ENCODE assay signal across 8 cellular contexts in genomic region chr7:151795168-151795754, GRCh38.
A peak's percentile ranks its signal among the peaks of the same experiment; 100 is the strongest.
DNase-seq lines count a peak whose midpoint lies in the region; ATAC-seq and TF ChIP-seq lines count a peak whose summit lies in the region.

No MANE protein-coding gene starts in this region.

- POLR2A ChIA-PET in CD8-positive, alpha-beta T cell (lab: Charles Lee), result no interaction called here

- no peak overlapping the region for H3K23ac ChIP-seq in trophoblast cell (ENCODE audit: low read length)

- H3K27me3 Mint-ChIP-seq in CD8-positive, alpha-beta T cell (ENCODE audit: low read depth), result no peaks in the 10 kb centered on the region

- H3K18ac ChIP-seq in trophoblast cell (ENCODE audit: low read length), result no peak overlapping the region

- no peak overlapping the region for H3K4me3 Mint-ChIP-seq in CD8-positive, alpha-beta T cell

- intact Hi-C loops in CD8-positive, alpha-beta T cell (cut with DNase I, micrococcal nuclease), result no loop called here

- no peak overlapping the region for H4K91ac ChIP-seq in trophoblast cell (ENCODE audit: low read depth, low read length)

- H3K9me3 Mint-ChIP-seq in CD8-positive, alpha-beta T cell, result no peaks in the 10 kb centered on the region

- H3K9ac ChIP-seq in trophoblast cell (ENCODE audit: low read length), result no peak overlapping the region

- no peak overlapping the region for H3K14ac ChIP-seq in trophoblast cell (ENCODE audit: low read length)

- H4K12ac ChIP-seq in trophoblast cell (ENCODE audit: low read depth, low read length), result no peak overlapping the region

- peaks cover 12% of the 10 kb centered on the region for H3K4me1 Mint-ChIP-seq in CD8-positive, alpha-beta T cell (ENCODE audit: low read depth)

- H2AFZ ChIP-seq in trophoblast cell (ENCODE audit: insufficient read depth, low read length, poor library complexity), result no peak overlapping the region

- no peak overlapping the region for H3K27ac Mint-ChIP-seq in CD8-positive, alpha-beta T cell

- H3K4me2 ChIP-seq in trophoblast cell (ENCODE audit: low read length), result no peak overlapping the region

- H3K79me1 ChIP-seq in trophoblast cell (ENCODE audit: low read length), result no peaks in the 10 kb centered on the region

- no peak for TF ChIP-seq CTCF in CD8-positive, alpha-beta T cell (IDR thresholded peaks at IDR 0.05)

- no peak overlapping the region for H2BK120ac ChIP-seq in trophoblast cell (ENCODE audit: insufficient read depth, low read length, poor library complexity)

- H3K27me3 ChIP-seq in CD8-positive, alpha-beta T cell (ENCODE audit: insufficient read depth, low read length), result no peaks in the 10 kb centered on the region
- H3K27me3 ChIP-seq in trophoblast cell (ENCODE audit: insufficient read depth, low read length), result no peaks in the 10 kb centered on the region

- peaks cover 5% of the 10 kb centered on the region for H3K36me3 Mint-ChIP-seq in CD8-positive, alpha-beta T cell

- no peak overlapping the region for H2AK5ac ChIP-seq in trophoblast cell (ENCODE audit: low read length)

- H3K4me3 ChIP-seq in CD8-positive, alpha-beta T cell (ENCODE audit: low read depth, low read length), result no peak overlapping the region
- H3K4me3 ChIP-seq in trophoblast cell (ENCODE audit: low read depth, low read length), result no peak overlapping the region

- no peak overlapping the region for H2BK12ac ChIP-seq in trophoblast cell (ENCODE audit: low read length)

- no peak overlapping the region for H2BK5ac ChIP-seq in trophoblast cell (ENCODE audit: low read depth, low read length, poor library complexity)

- peak in 3 of 7 experiments; percentile 17 to 53 (median 27) for DNase-seq in CD8-positive, alpha-beta T cell
- peak; percentile 39 to 68 for DNase-seq in activated CD8-positive, alpha-beta memory T cell treated with anti-CD3 and anti-CD28 coated beads for 4 hours (ENCODE audit: low read depth in 2 of 2)
- DNase-seq in trophoblast cell (peak; percentile 47 to 53), DMS114 treated with DMSO at 0.1 percent for 48 hours (lab: John Stamatoyannopoulos, UW; ENCODE audit: unreplicated experiment) (no peak), KG1 (lab: John Stamatoyannopoulos, UW) (no peak), hepatic stellate cell (ENCODE audit: low spot score) (no peak)

- no peak overlapping the region for H3K27ac ChIP-seq in CD8-positive, alpha-beta T cell (ENCODE audit: low read depth, low read length)
- H3K27ac ChIP-seq in trophoblast cell (ENCODE audit: low read depth, low read length), result no peak overlapping the region

- H3K79me2 ChIP-seq in trophoblast cell (ENCODE audit: control insufficient read depth, insufficient read depth, low read length, poor library complexity), result no peaks in the 10 kb centered on the region

- no peaks in the 10 kb centered on the region for H3K4me1 ChIP-seq in CD8-positive, alpha-beta T cell (ENCODE audit: insufficient read depth, low read length)
- H3K4me1 ChIP-seq in trophoblast cell (ENCODE audit: control insufficient read depth in 1 of 2, insufficient read depth in 2 of 2, low read length in 2 of 2), result peaks cover 3% of the 10 kb centered on the region in 2 experiments

- no peaks in the 10 kb centered on the region for H3K36me3 ChIP-seq in CD8-positive, alpha-beta T cell (ENCODE audit: insufficient read depth, low read length)
- H3K36me3 ChIP-seq in trophoblast cell (ENCODE audit: control insufficient read depth in 1 of 2, insufficient read depth in 2 of 2, low read length in 2 of 2), result no peaks in the 10 kb centered on the region

- no peak overlapping the region for H3K4ac ChIP-seq in trophoblast cell (ENCODE audit: low read depth, low read length)

- CTCF ChIA-PET in CD8-positive, alpha-beta T cell (lab: Charles Lee), result interaction anchor here (0.8 to 4.9 kb wide), 4 partner anchors 9 to 350 kb away, joined by 3 to 45 read pairs (median 4); no protein-coding TSS in a partner anchor

- no peak overlapping the region for H4K8ac ChIP-seq in trophoblast cell (ENCODE audit: low read depth, low read length)

- peak; percentile 79 for ATAC-seq in CD8-positive, alpha-beta T cell
- peak; percentile 86 for ATAC-seq in HG02852 (IDR thresholded peaks at IDR 0.05; ENCODE audit: unreplicated experiment)
- ATAC-seq in HG02678 (IDR thresholded peaks at IDR 0.05; ENCODE audit: unreplicated experiment), result no peak

- WGBS in trophoblast cell (ENCODE audit: extremely low coverage, insufficient coverage, insufficient read length), result no CpG with 5 or more reads among the region's 16 CpGs

- no peaks in the 10 kb centered on the region for H3K9me3 ChIP-seq in CD8-positive, alpha-beta T cell (ENCODE audit: low read length)
- H3K9me3 ChIP-seq in trophoblast cell (ENCODE audit: insufficient read depth, low read depth, low read length), result peaks cover 2% of the 10 kb centered on the region

Comparison
In these comparisons a context has a peak if more than half of its experiments do, and no peak if none do; other contexts are left out.
1. DNase-seq: peak in activated CD8-positive, alpha-beta memory T cell treated with anti-CD3 and anti-CD28 coated beads for 4 hours (2 of 2) and trophoblast cell (2 of 2); none in DMS114 treated with DMSO at 0.1 percent for 48 hours (single experiment), KG1 (single experiment) and hepatic stellate cell (single experiment).